Comparison of ENCODE assay signal across 8 cellular contexts in the genomic region with DNA sequence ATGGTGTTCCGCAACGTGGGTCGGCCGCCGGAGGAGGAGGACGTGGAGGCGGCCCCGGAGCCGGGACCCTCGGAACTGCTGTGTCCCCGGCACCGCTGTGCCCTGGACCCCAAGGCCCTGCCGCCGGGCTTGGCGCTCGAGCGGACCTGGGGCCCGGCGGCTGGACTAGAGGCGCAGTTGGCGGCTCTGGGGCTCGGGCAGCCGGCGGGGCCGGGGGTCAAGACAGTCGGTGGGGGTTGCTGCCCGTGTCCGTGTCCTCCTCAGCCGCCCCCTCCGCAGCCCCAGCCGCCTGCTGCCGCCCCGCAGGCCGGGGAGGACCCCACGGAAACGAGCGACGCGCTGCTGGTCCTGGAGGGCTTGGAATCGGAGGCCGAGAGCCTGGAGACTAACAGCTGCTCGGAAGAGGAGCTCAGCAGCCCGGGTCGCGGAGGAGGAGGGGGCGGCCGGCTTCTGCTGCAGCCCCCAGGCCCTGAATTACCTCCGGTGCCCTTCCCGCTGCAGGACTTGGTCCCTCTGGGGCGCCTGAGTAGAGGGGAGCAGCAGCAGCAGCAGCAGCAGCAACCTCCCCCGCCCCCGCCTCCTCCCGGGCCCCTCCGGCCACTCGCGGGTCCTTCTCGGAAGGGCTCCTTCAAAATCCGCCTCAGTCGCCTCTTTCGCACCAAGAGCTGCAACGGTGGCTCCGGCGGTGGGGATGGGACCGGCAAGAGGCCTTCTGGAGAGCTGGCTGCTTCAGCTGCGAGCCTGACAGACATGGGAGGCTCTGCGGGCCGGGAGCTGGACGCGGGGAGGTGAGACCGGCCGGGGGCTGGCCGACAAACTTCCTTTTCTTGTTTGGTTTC. TPM values are rescaled to one million over a fixed set of nuclear protein-coding genes. Genes with fewer than 3 reads are reported as not detected.
DNase-seq lines count a peak whose midpoint lies in the region; ATAC-seq, FAIRE-seq and TF ChIP-seq lines count a peak whose summit lies in the region.

No MANE protein-coding gene starts in this region.

- no peak overlapping the region for H2AK5ac ChIP-seq in H1 (ENCODE audit: low read depth, low read length)

- peaks cover 13% of the 10 kb centered on the region for H3K23me2 ChIP-seq in H1 (ENCODE audit: low read depth, low read length)

- no peak overlapping the region for H2BK15ac ChIP-seq in H1 (ENCODE audit: low read length)

- peaks cover 0 to 43% of the 10 kb centered on the region in 2 experiments; a peak in 3 of 4 replicates for H3K79me2 ChIP-seq in H1 (ENCODE audit: control insufficient read depth in 1 of 2, insufficient read depth in 2 of 2, low read length in 2 of 2)

- no peak overlapping the region for H3K56ac ChIP-seq in H1 (replicated peaks; ENCODE audit: insufficient read length, low read depth, low read length)

- no peaks in the 10 kb centered on the region; a peak in 1 of 7 replicates for H3K27me3 ChIP-seq in H1 (replicated peaks in 1 of 4; ENCODE audit: control insufficient read depth in 3 of 4, extremely low read depth in 1 of 4, insufficient read depth in 3 of 4, low read length in 3 of 4)
- H3K27me3 ChIP-seq in suprapubic skin: no peaks in the 10 kb centered on the region

- peak overlapping the region; percentile 16 to 89 (median 27); a peak in 5 of 7 replicates for H3K9ac ChIP-seq in H1 (replicated peaks in 1 of 4; ENCODE audit: extremely low read depth in 1 of 4, low read depth in 3 of 4, low read length in 3 of 4)

- H3K14ac ChIP-seq in H1 (ENCODE audit: insufficient read length): no peak overlapping the region

- CTCF ChIA-PET in H1 (lab: Charles Lee; ENCODE audit: partially characterized antibody): interaction anchor here (1.1 to 25.7 kb wide), 15 partner anchors 9 to 1864 kb away, joined by 3 to 400 read pairs (median 6); partner anchors contain the start of genes ARHGAP23 and GPR179

- H3K27ac ChIP-seq in VCaP (peak overlapping the region; percentile 89), H1 (ENCODE audit: low read depth, low read length) (no peak overlapping the region), suprapubic skin (peak overlapping the region; percentile 84)

- no peak overlapping the region for H3K23ac ChIP-seq in H1 (ENCODE audit: insufficient read length)

- DNase-seq in DMS153 treated with DMSO at 0.1 percent for 48 hours (lab: John Stamatoyannopoulos, UW; ENCODE audit: unreplicated experiment) (peak; percentile 4), DMS153 (lab: John Stamatoyannopoulos, UW) (no peak), H1 (ENCODE audit: low read depth in 1 of 2, low spot score in 2 of 2) (peak in 1 of 2 experiments; percentile 66), mesenteric fat pad (ENCODE audit: low spot score) (peak; percentile 89), suprapubic skin (ENCODE audit: low spot score in 2 of 2) (peak in 1 of 2 donors; percentile 71)

- H3K4me2 ChIP-seq in H1 (ENCODE audit: insufficient read depth in 1 of 2, low read depth in 2 of 2, low read length in 2 of 2): peak overlapping the region; percentile 73 to 95

- no peak overlapping the region for H2BK120ac ChIP-seq in H1 (replicated peaks; ENCODE audit: low read depth, low read length)

- H2BK5ac ChIP-seq in H1 (ENCODE audit: low read depth, low read length): no peak overlapping the region

- TF ChIP-seq RAD21 in H1 (IDR thresholded peaks at IDR 0.05 in 1 of 2, conservative IDR thresholded peaks at IDR 0.05 in 1 of 2; ENCODE audit: low read depth in 2 of 2, low read length in 2 of 2): no peak

- no peak for TF ChIP-seq EP300 in H1 (IDR thresholded peaks at IDR 0.05; ENCODE audit: borderline replicate concordance in 1 of 2, low read depth in 2 of 2, low read length in 2 of 2)
- TF ChIP-seq EP300 in suprapubic skin (IDR thresholded peaks at IDR 0.05): no peak

- ATAC-seq in HG03025 (IDR thresholded peaks at IDR 0.05; ENCODE audit: low FRiP score, unreplicated experiment) (peak; percentile 15), HG02798 (IDR thresholded peaks at IDR 0.05; ENCODE audit: poor library complexity, unreplicated experiment) (no peak)

- POLR2A ChIA-PET in H1 (lab: Charles Lee; ENCODE audit: partially characterized antibody): interaction anchor here (0.6 to 8.9 kb wide), 13 partner anchors 8 to 158 kb away, joined by 3 to 70 read pairs (median 3); partner anchors contain the start of gene GPR179

- no peak overlapping the region for H2BK12ac ChIP-seq in H1 (ENCODE audit: low read depth, low read length)

- no peak overlapping the region for H4K5ac ChIP-seq in H1 (ENCODE audit: insufficient read length, low read depth, low read length)

- H3K4me1 ChIP-seq in H1 (replicated peaks in 1 of 4; ENCODE audit: control insufficient read depth in 3 of 4, insufficient read depth in 4 of 4, low read length in 3 of 4): peaks cover 0 to 13% (median 4%) of the 10 kb centered on the region in 4 experiments; a peak in 5 of 7 replicates
- H3K4me1 ChIP-seq in suprapubic skin: peaks cover 45% of the 10 kb centered on the region

- no peak overlapping the region for H3K4ac ChIP-seq in H1 (replicated peaks; ENCODE audit: insufficient read length, low read depth, low read length)

- TF ChIP-seq POLR2A in H1 (IDR thresholded peaks at IDR 0.05; ENCODE audit: control extremely low read depth in 1 of 2, low read depth in 2 of 2, low read length in 2 of 2) (no peak), suprapubic skin (IDR thresholded peaks at IDR 0.05) (no peak)

- no peak for FAIRE-seq in H1 (lab: Jason Lieb, UNC)

- no peak overlapping the region for H2BK20ac ChIP-seq in H1 (ENCODE audit: low read length)

- H3K18ac ChIP-seq in H1 (ENCODE audit: extremely low read depth, low read length): peak overlapping the region; percentile 74

- 6% methylated on average over 26 of the region's 72 CpGs; no CpG with 5 or more reads in 1 of the 2 experiments for WGBS in H1 (ENCODE audit: extremely low coverage in 1 of 2, insufficient coverage in 1 of 2, insufficient read length in 1 of 2, insufficient replicate concordance in 2 of 2, low coverage in 1 of 2, low lambda C conversion rate in 2 of 2, missing lambda C conversion rate in 1 of 2), 2 experiments
- 1% methylated on average over 14 of the region's 72 CpGs for WGBS in suprapubic skin

- H3K4me3 ChIP-seq in H1 (ENCODE audit: extremely low read depth in 1 of 4, insufficient read depth in 2 of 4, low read depth in 3 of 4, low read length in 4 of 4) (peak overlapping the region; percentile 67 to 87 (median 74)), suprapubic skin (peak overlapping the region; percentile 91)

- H3K9me3 ChIP-seq in H1 (ENCODE audit: insufficient read depth in 2 of 2, low read depth in 1 of 2, low read length in 1 of 2) (no peaks in the 10 kb centered on the region), suprapubic skin (no peaks in the 10 kb centered on the region)

- peak overlapping the region; percentile 70 for H4K8ac ChIP-seq in H1 (ENCODE audit: extremely low read depth, insufficient read depth, low read length)

- peaks cover 8 to 15% of the 10 kb centered on the region in 2 experiments for H4K20me1 ChIP-seq in H1 (replicated peaks in 1 of 2; ENCODE audit: control insufficient read depth in 1 of 2, insufficient read depth in 2 of 2, low read length in 2 of 2)

- H4K91ac ChIP-seq in H1 (replicated peaks; ENCODE audit: insufficient read length, low read length): no peak overlapping the region

- TF ChIP-seq CTCF in VCaP (conservative IDR thresholded peaks at IDR 0.05) (no peak), H1 (IDR thresholded peaks at IDR 0.05; ENCODE audit: control extremely low read depth in 1 of 3, insufficient read depth in 1 of 3, low read depth in 1 of 3, low read length in 3 of 3) (no peak), suprapubic skin (IDR thresholded peaks at IDR 0.05) (no peak)

- H3K36me3 ChIP-seq in H1 (ENCODE audit: control insufficient read depth in 2 of 4, insufficient read depth in 4 of 4, low read length in 3 of 4): no peaks in the 10 kb centered on the region; a peak in 1 of 8 replicates
- H3K36me3 ChIP-seq in suprapubic skin: no peaks in the 10 kb centered on the region

- H3K79me1 ChIP-seq in H1 (ENCODE audit: low read depth, low read length): peaks cover 6% of the 10 kb centered on the region; the same call in 1 of the 2 replicates

- H2AFZ ChIP-seq in H1 (ENCODE audit: low read length): no peak overlapping the region

RNA-seq across cellular contexts. Expression of gene SOCS7, which starts 0.8 kb away (rescaled TPM):
- 26.9 and 28.2 TPM in 2 replicates for total RNA-seq in H1 (2021; fragmentation: NEBNext Ultra II Directional; extraction: Animal tissue kit (Norgen Biotek cat#: 25700))
- polyA plus RNA-seq in H1 (2011; rRNA removed): 12.8 and 13.5 TPM in 2 replicates
- 13.7 TPM for polyA plus RNA-seq in H1 (2011; cell fraction: cytosol; rRNA removed)
- 17.6 TPM for polyA plus RNA-seq in H1 (2011; cell fraction: nucleus; rRNA removed)
- polyA plus RNA-seq in H1 (2012, experiment 1 of 2): 14.6 to 20.9 TPM (median 19.2 TPM) in 4 replicates
- 6.9 TPM for polyA plus RNA-seq in H1 (2012, experiment 2 of 2)
- polyA plus RNA-seq in H1 (2013, experiment 1 of 2): 9.7 TPM
- 10.4 TPM for polyA plus RNA-seq in H1 (2013, experiment 2 of 2)
- polyA minus RNA-seq in H1 (2011; rRNA and poly(A)+ RNA removed): 36.2 and 39.2 TPM in 2 replicates
- polyA minus RNA-seq in H1 (2011; cell fraction: cytosol; rRNA and poly(A)+ RNA removed): 15.3 TPM
- polyA minus RNA-seq in H1 (2011; cell fraction: nucleus; rRNA and poly(A)+ RNA removed): 18.1 TPM
- total RNA-seq in mesenteric fat pad (14.5 TPM), suprapubic skin (10 to 100 TPM; 20.7 to 44.9 (median 37.1) TPM)

RNA-seq across cellular contexts. Expression of gene GPR179, which starts 8.7 kb away (rescaled TPM):
- 0.07 and 0.13 TPM in 2 replicates for total RNA-seq in H1 (2021; fragmentation: NEBNext Ultra II Directional; extraction: Animal tissue kit (Norgen Biotek cat#: 25700))
- 0.02 and 0.03 TPM in 2 replicates for polyA plus RNA-seq in H1 (2011; rRNA removed)
- polyA plus RNA-seq in H1 (2011; cell fraction: cytosol; rRNA removed): 0.01 TPM
- 0.19 TPM for polyA plus RNA-seq in H1 (2011; cell fraction: nucleus; rRNA removed)
- 0.04 to 0.07 TPM (median 0.05 TPM) in 4 replicates for polyA plus RNA-seq in H1 (2012, experiment 1 of 2)
- polyA plus RNA-seq in H1 (2012, experiment 2 of 2): not detected
- polyA plus RNA-seq in H1 (2013, experiment 1 of 2): 0.02 TPM
- 0.02 TPM for polyA plus RNA-seq in H1 (2013, experiment 2 of 2)
- 0.02 and 0.09 TPM in 2 replicates for polyA minus RNA-seq in H1 (2011; rRNA and poly(A)+ RNA removed)
- polyA minus RNA-seq in H1 (2011; cell fraction: cytosol; rRNA and poly(A)+ RNA removed): not detected
- not detected for polyA minus RNA-seq in H1 (2011; cell fraction: nucleus; rRNA and poly(A)+ RNA removed)
- not detected for total RNA-seq in mesenteric fat pad
- total RNA-seq in suprapubic skin: under 1 TPM in 1 of 4 donors, not detected in 3; 0.17 TPM

RNA-seq across cellular contexts. Expression of gene MRPL45, which starts 55.5 kb away (rescaled TPM):
- total RNA-seq in H1 (2021; fragmentation: NEBNext Ultra II Directional; extraction: Animal tissue kit (Norgen Biotek cat#: 25700)): 70.1 and 71.7 TPM in 2 replicates
- polyA plus RNA-seq in H1 (2011; rRNA removed): 47.6 and 65.6 TPM in 2 replicates
- polyA plus RNA-seq in H1 (2011; cell fraction: cytosol; rRNA removed): 77.9 TPM
- 50.2 TPM for polyA plus RNA-seq in H1 (2011; cell fraction: nucleus; rRNA removed)
- 59.8 to 79.6 TPM (median 62.9 TPM) in 4 replicates for polyA plus RNA-seq in H1 (2012, experiment 1 of 2)
- 28.4 TPM for polyA plus RNA-seq in H1 (2012, experiment 2 of 2)
- 70.2 TPM for polyA plus RNA-seq in H1 (2013, experiment 1 of 2)
- 69.7 TPM for polyA plus RNA-seq in H1 (2013, experiment 2 of 2)
- polyA minus RNA-seq in H1 (2011; rRNA and poly(A)+ RNA removed): 72.6 and 101 TPM in 2 replicates
- polyA minus RNA-seq in H1 (2011; cell fraction: cytosol; rRNA and poly(A)+ RNA removed): 26.2 TPM
- polyA minus RNA-seq in H1 (2011; cell fraction: nucleus; rRNA and poly(A)+ RNA removed): 31.4 TPM
- total RNA-seq in mesenteric fat pad: 21.7 TPM
- 10 to 100 TPM; 30.3 to 37.4 (median 32.8) TPM for total RNA-seq in suprapubic skin
